ENCODE assay signal across 23 cellular contexts in the genomic region with DNA sequence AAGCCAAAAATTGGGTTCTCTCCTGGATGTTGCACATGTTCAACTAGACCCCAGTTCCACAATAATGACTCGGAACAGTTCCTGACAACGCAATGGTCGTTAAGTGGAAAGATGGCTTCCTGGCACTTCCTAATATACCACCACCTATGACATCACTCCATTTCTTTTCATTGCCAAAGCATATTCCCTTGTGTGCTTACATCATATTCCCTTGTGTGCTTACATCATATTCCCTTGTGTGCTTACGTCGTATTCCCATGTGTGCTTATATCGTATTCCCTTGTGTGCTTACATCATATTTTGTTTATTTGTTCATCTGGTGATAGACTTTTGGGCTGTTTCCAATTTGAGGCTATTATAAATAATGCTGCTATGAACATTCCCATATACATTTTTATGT. TPM values are rescaled to one million over a fixed set of nuclear protein-coding genes. Genes with fewer than 3 reads are reported as not detected.
DNase-seq lines count a peak whose midpoint lies in the region; ATAC-seq, FAIRE-seq and TF ChIP-seq lines count a peak whose summit lies in the region.
"Had no signal": no experiment of that assay in that cellular context is flagged by ENCODE, and none has a peak within 500 bp of the region (broad histone marks: within the 10 kb centered on the region; RNA-seq: fewer than 3 reads in every experiment).

No MANE protein-coding gene starts in this region.

- H3K4me2 ChIP-seq in HepG2 (ENCODE audit: low read depth, low read length), result no peak overlapping the region
- H3K4me2 ChIP-seq: A549; BLaER1 treated with 17β-estradiol and CSF1 and Interleukin-3, amounts not matched to agents 10 nM and 100 nM had no signal

- no peak for ATAC-seq in HepG2
- ATAC-seq in right lobe of liver, result no peak
- ATAC-seq in HG02678 (IDR thresholded peaks at IDR 0.05; ENCODE audit: unreplicated experiment), result no peak
- ATAC-seq in HG03442 (IDR thresholded peaks at IDR 0.05; ENCODE audit: unreplicated experiment), result no peak
- ATAC-seq: A549; CD8-positive, alpha-beta T cell; GM12878 had no signal

- 91% methylated on average over 6 of the region's 6 CpGs for WGBS in HepG2 (ENCODE audit: low lambda C conversion rate)
- WGBS in right lobe of liver (ENCODE audit: insufficient coverage, low coverage, low lambda C conversion rate, missing lambda C conversion rate), result 83% methylated on average over 4 of the region's 6 CpGs

- TF ChIP-seq CTCF in HepG2 (CRISPR knock-in tag; IDR thresholded peaks at IDR 0.05) (no peak), right lobe of liver (IDR thresholded peaks at IDR 0.05) (no peak), choroid plexus epithelial cell (conservative IDR thresholded peaks at IDR 0.05; ENCODE audit: low read depth, low read length) (no peak), fibroblast of mammary gland (conservative IDR thresholded peaks at IDR 0.05; ENCODE audit: control insufficient read depth, insufficient read depth, low read depth, low read length) (no peak)

- BruUV-seq in HepG2 (replicated peaks; lab: Mats Ljungman, UMichigan), result no TSS peak

- no peak for TF ChIP-seq RAD21 in HepG2 (CRISPR knock-in tag; IDR thresholded peaks at IDR 0.05)

- TF ChIP-seq POLR2A in HepG2 (IDR thresholded peaks at IDR 0.05; ENCODE audit: insufficient read depth in 1 of 2, low read depth in 2 of 2, low read length in 2 of 2) (no peak), right lobe of liver (IDR thresholded peaks at IDR 0.05) (no peak)

- no peak overlapping the region for H2AFZ ChIP-seq in HepG2 (ENCODE audit: low read length)

- no peak for FAIRE-seq in HepG2 (lab: Jason Lieb, UNC)
- FAIRE-seq in HTR-8/SVneo (lab: Jason Lieb, UNC), result peak; percentile 73
- FAIRE-seq: A549, D721Med, G401.6, GM12878, GM18507 had no signal

- H3K9me3 ChIP-seq in HepG2 (ENCODE audit: low read length), result no peaks in the 10 kb centered on the region
- H3K9me3 ChIP-seq in right lobe of liver, result no peaks in the 10 kb centered on the region
- H3K9me3 ChIP-seq: A549, Caco-2 had no signal

- no peaks in the 10 kb centered on the region for H4K20me1 ChIP-seq in HepG2 (ENCODE audit: insufficient read depth, low read length)

- intact Hi-C loops in HepG2 (cut with micrococcal nuclease; ENCODE audit: unreplicated experiment) (no loop called here), right lobe of liver (cut with DNase I) (loop anchor here in 1 of 2 donors (10.0 kb wide), 1 partner anchor 152 kb away; no protein-coding TSS in a partner anchor)

- H3K4me1 ChIP-seq in HepG2 (ENCODE audit: insufficient read depth, low read length), result peaks cover 9% of the 10 kb centered on the region
- peaks cover 0 to 13% (median 3%) of the 10 kb centered on the region in 4 donors for H3K4me1 ChIP-seq in right lobe of liver
- H3K4me1 ChIP-seq: A549; BLaER1 treated with 17β-estradiol and CSF1 and Interleukin-3, amounts not matched to agents 10 nM and 100 nM had no signal

- H3K79me2 ChIP-seq in HepG2 (ENCODE audit: insufficient read depth, low read length), result no peaks in the 10 kb centered on the region

- DNase-seq in HepG2 (ENCODE audit: low spot score) (no peak), right lobe of liver (no peak), HTR-8/SVneo (ENCODE audit: insufficient read length, low spot score) (no peak), choroid plexus epithelial cell (ENCODE audit: low read depth) (peak; percentile 4), fibroblast of mammary gland (ENCODE audit: low read depth) (peak; percentile 26), NCI-H2081 treated with DMSO at 0.1 percent for 48 hours (lab: John Stamatoyannopoulos, UW) (no peak)
- DNase-seq: AML-193; Caco-2; Calu3; CD4-positive, alpha-beta T cell; CD8-positive, alpha-beta T cell; DMS79 treated with DMSO at 0.1 percent for 48 hours; GF-D8 had no signal

- in situ Hi-C loops in HepG2 (cut with HindIII; ENCODE audit: extremely low pct_ligation_motif_present, low pct_unique_long_range_greater_than_20kb), result no loop called here

- TF ChIP-seq EP300 in HepG2 (IDR thresholded peaks at IDR 0.05; ENCODE audit: low read depth in 2 of 2, low read length in 2 of 2) (no peak), HepG2 (CRISPR knock-in tag; IDR thresholded peaks at IDR 0.05; ENCODE audit: borderline replicate concordance) (no peak)

- no peak overlapping the region for H3K27ac ChIP-seq in HepG2 (ENCODE audit: extremely low read length, insufficient read depth, low read length)
- no peak overlapping the region for H3K27ac ChIP-seq in right lobe of liver
- H3K27ac ChIP-seq: 22Rv1; A549; BLaER1 treated with 17β-estradiol and CSF1 and Interleukin-3, amounts not matched to agents 10 nM and 100 nM; C4-2B had no signal

- CTCF ChIA-PET in HepG2 (lab: Yijun Ruan, JAX; ENCODE audit: low intra/inter-chr PET ratio, low total read pairs), result no interaction called here

- H3K4me3 ChIP-seq in HepG2 (replicated peaks in 1 of 3; ENCODE audit: insufficient read depth in 1 of 3, low read depth in 2 of 3, low read length in 3 of 3) (no peak overlapping the region), right lobe of liver (no peak overlapping the region), choroid plexus epithelial cell (ENCODE audit: low read depth, low read length) (no peak overlapping the region), fibroblast of mammary gland (ENCODE audit: control insufficient read depth, low read depth, low read length) (no peak overlapping the region)
- H3K4me3 ChIP-seq: A549; BLaER1 treated with 17β-estradiol and CSF1 and Interleukin-3, amounts not matched to agents 10 nM and 100 nM; GM12878 had no signal

- H3K36me3 ChIP-seq in HepG2 (replicated peaks in 1 of 2; ENCODE audit: control insufficient read depth in 1 of 2, insufficient read depth in 2 of 2, low read length in 2 of 2) (no peaks in the 10 kb centered on the region; a peak in 1 of 5 replicates), right lobe of liver (no peaks in the 10 kb centered on the region)

- POLR2A ChIA-PET in HepG2 (lab: Yijun Ruan, JAX), result no interaction called here

- H3K27me3 ChIP-seq in HepG2 (ENCODE audit: control insufficient read depth in 1 of 2, insufficient read depth in 2 of 2, low read length in 2 of 2), result no peaks in the 10 kb centered on the region
- H3K27me3 ChIP-seq in right lobe of liver, result no peaks in the 10 kb centered on the region
- H3K27me3 ChIP-seq: BLaER1 treated with 17β-estradiol and CSF1 and Interleukin-3, amounts not matched to agents 10 nM and 100 nM had no signal

- no peak overlapping the region for H3K9ac ChIP-seq in HepG2 (ENCODE audit: insufficient read depth, low read depth, low read length)
- H3K9ac ChIP-seq: BLaER1 treated with 17β-estradiol and CSF1 and Interleukin-3, amounts not matched to agents 10 nM and 100 nM had no signal

TF ChIP-seq in HepG2, 621 proteins besides CTCF, POLR2A, EP300 and RAD21:
- TF ChIP-seq CREB1 (IDR thresholded peaks at IDR 0.05), result peak; percentile 54
- no peak for TF ChIP-seq CREB1 (CRISPR knock-in tag; IDR thresholded peaks at IDR 0.05)
- peak; percentile 77 for TF ChIP-seq ATF7 (IDR thresholded peaks at IDR 0.05)
- TF ChIP-seq ATF7 (CRISPR knock-in tag; IDR thresholded peaks at IDR 0.05), result no peak
- TF ChIP-seq, protein P1, sequence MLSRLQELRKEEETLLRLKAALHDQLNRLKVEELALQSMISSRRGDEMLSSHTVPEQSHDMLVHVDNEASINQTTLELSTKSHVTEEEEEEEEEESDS (CRISPR knock-in tag; IDR thresholded peaks at IDR 0.05; ENCODE audit: borderline replicate concordance), result no peak

RNA-seq across cellular contexts. Expression of gene TFRC, which starts 39.2 kb away (rescaled TPM):
- total RNA-seq in HepG2 (2016; rRNA removed; fragmentation: Illumina TruSeq; extraction: Trizol) (176 and 274 TPM in 2 replicates), right lobe of liver (100 to 1,000 TPM in 1 of 6 experiments, 10 to 100 TPM in 5; 20.5 to 132 (median 70.7) TPM)
- total RNA-seq in HepG2 (2016; cell fraction: cytosol; rRNA removed; fragmentation: Illumina TruSeq; extraction: Trizol; ENCODE audit: low read depth), result 15.6 and 21.1 TPM in 2 replicates
- total RNA-seq in HepG2 (2016; cell fraction: insoluble cytoplasmic fraction; rRNA removed; fragmentation: Illumina TruSeq; extraction: Trizol), result 166 and 276 TPM in 2 replicates
- total RNA-seq in HepG2 (2016; cell fraction: membrane; rRNA removed; fragmentation: Illumina TruSeq; extraction: Trizol), result 53.1 and 67.0 TPM in 2 replicates
- 271 and 302 TPM in 2 replicates for total RNA-seq in HepG2 (2016; cell fraction: nucleus; rRNA removed; fragmentation: Illumina TruSeq; extraction: Trizol)
- polyA plus RNA-seq in HepG2 (2011; rRNA removed), result 171 and 188 TPM in 2 replicates
- 78.0 and 140 TPM in 2 replicates for polyA plus RNA-seq in HepG2 (2011; cell fraction: cytosol; rRNA removed)
- polyA plus RNA-seq in HepG2 (2011; cell fraction: nucleus; rRNA removed), result 74.7 and 92.6 TPM in 2 replicates
- 211 and 370 TPM in 2 replicates for polyA plus RNA-seq in HepG2 (2012)
- 6.8 and 7.7 TPM in 2 replicates for polyA plus RNA-seq in HepG2 (2016; cell fraction: cytosol; fragmentation: Illumina TruSeq; extraction: Trizol; ENCODE audit: low read depth)
- 89.1 and 93.4 TPM in 2 replicates for polyA plus RNA-seq in HepG2 (2016; cell fraction: insoluble cytoplasmic fraction; fragmentation: Illumina TruSeq; extraction: Trizol; ENCODE audit: low read depth)
- 20.8 and 24.6 TPM in 2 replicates for polyA plus RNA-seq in HepG2 (2016; cell fraction: membrane; fragmentation: Illumina TruSeq; extraction: Trizol; ENCODE audit: low read depth)
- 204 and 208 TPM in 2 replicates for polyA plus RNA-seq in HepG2 (2016; cell fraction: nucleus; fragmentation: Illumina TruSeq; extraction: Trizol; ENCODE audit: insufficient read depth, low read depth)
- 316 and 962 TPM in 2 replicates for polyA minus RNA-seq in HepG2 (2011; rRNA and poly(A)+ RNA removed; ENCODE audit: low replicate concordance)
- polyA minus RNA-seq in HepG2 (2011; cell fraction: cytosol; rRNA and poly(A)+ RNA removed), result 283 and 359 TPM in 2 replicates
- 377 and 388 TPM in 2 replicates for polyA minus RNA-seq in HepG2 (2011; cell fraction: nucleus; rRNA and poly(A)+ RNA removed)

Comparison
In these comparisons a context has a peak if more than half of its experiments do, and no peak if none do; other contexts are left out.
1. DNase-seq: peak in choroid plexus epithelial cell (single experiment) and fibroblast of mammary gland (single experiment); none in HepG2 (single experiment), right lobe of liver (0 of 3), HTR-8/SVneo (single experiment) and NCI-H2081 treated with DMSO at 0.1 percent for 48 hours (single experiment).